16 cellular contexts compared by ENCODE assay signal in genomic region chr6:47202638-47203037, GRCh38.
"Had no signal": no experiment of that assay in that cellular context is flagged by ENCODE, and none has a peak within 500 bp of the region (broad histone marks: within the 10 kb centered on the region; RNA-seq: fewer than 3 reads in every experiment).

No MANE protein-coding gene starts in this region.

- H3K36me3 ChIP-seq: breast epithelium, upper lobe of left lung had no signal

- H3K27me3 Mint-ChIP-seq: activated CD4-positive, alpha-beta memory T cell treated with anti-CD3 and anti-CD28 coated beads for 36 hours; stimulated activated naive B cell treated with anti-CD40 and anti-IgM and Interleukin-4, amounts not matched to agents 10 μg/mL and 1 μg/mL and 100 μg/mL, for 72 hours had no signal

- H3K27ac Mint-ChIP-seq: activated CD4-positive, alpha-beta memory T cell treated with anti-CD3 and anti-CD28 coated beads for 36 hours; immature natural killer cell had no signal

- H3K4me3 ChIP-seq: breast epithelium, dorsolateral prefrontal cortex, psoas muscle, upper lobe of left lung had no signal

- H3K4me3 Mint-ChIP-seq: activated CD4-positive, alpha-beta memory T cell treated with anti-CD3 and anti-CD28 coated beads for 36 hours; immature natural killer cell; nephron; stimulated activated naive B cell treated with anti-CD40 and anti-IgM and Interleukin-4, amounts not matched to agents 10 μg/mL and 1 μg/mL and 100 μg/mL, for 72 hours had no signal

- H3K9me3 ChIP-seq: breast epithelium, psoas muscle, upper lobe of left lung had no signal

- DNase-seq: activated CD4-positive, alpha-beta memory T cell treated with anti-CD3 and anti-CD28 coated beads for 36 hours; activated CD4-positive, alpha-beta T cell treated with anti-CD3 and anti-CD28 coated beads for 1 hour; activated naive CD8-positive, alpha-beta T cell treated with anti-CD3 and anti-CD28 coated beads, Interleukin-2, amount 10 ng/mL, durations not matched to agents 7 days and 5 days; aorta; dorsolateral prefrontal cortex; glutamatergic neuron; immature natural killer cell; left cardiac atrium; occipital lobe; psoas muscle; stimulated activated CD4-positive, alpha-beta T cell treated with anti-CD3 and anti-CD28 coated beads, Interleukin-2, amount 100 ng/mL, for 24 hours; stimulated activated naive B cell treated with anti-CD40 and anti-IgM and Interleukin-4, amounts not matched to agents 10 μg/mL and 1 μg/mL and 100 μg/mL, for 72 hours; upper lobe of left lung had no signal

- H3K36me3 Mint-ChIP-seq: activated CD4-positive, alpha-beta memory T cell treated with anti-CD3 and anti-CD28 coated beads for 36 hours; activated naive CD8-positive, alpha-beta T cell treated with anti-CD3 and anti-CD28 coated beads, Interleukin-2, amount 10 ng/mL, durations not matched to agents 7 days and 5 days; immature natural killer cell; stimulated activated naive B cell treated with anti-CD40 and anti-IgM and Interleukin-4, amounts not matched to agents 10 μg/mL and 1 μg/mL and 100 μg/mL, for 72 hours had no signal

- H3K4me1 ChIP-seq: breast epithelium, psoas muscle, upper lobe of left lung had no signal

- H3K9me3 Mint-ChIP-seq: activated CD4-positive, alpha-beta memory T cell treated with anti-CD3 and anti-CD28 coated beads for 36 hours; activated naive CD8-positive, alpha-beta T cell treated with anti-CD3 and anti-CD28 coated beads, Interleukin-2, amount 10 ng/mL, durations not matched to agents 7 days and 5 days; nephron had no signal

- H3K27ac ChIP-seq: breast epithelium, dorsolateral prefrontal cortex, psoas muscle, upper lobe of left lung had no signal

- ATAC-seq: left cardiac atrium, psoas muscle, sciatic nerve had no signal

- H3K27me3 ChIP-seq: breast epithelium, upper lobe of left lung had no signal
